Comparison of ENCODE assay signal across 21 cellular contexts in genomic region chr1:153629343-153629665, GRCh38. TPM values are rescaled to one million over a fixed set of nuclear protein-coding genes. Genes with fewer than 3 reads are reported as not detected.
DNase-seq lines count a peak whose midpoint lies in the region; ATAC-seq and TF ChIP-seq lines count a peak whose summit lies in the region.
"Had no signal": no experiment of that assay in that cellular context is flagged by ENCODE, and none has a peak within 500 bp of the region (broad histone marks: within the 10 kb centered on the region; RNA-seq: fewer than 3 reads in every experiment).

No MANE protein-coding gene starts in this region.

- intact Hi-C loops in breast epithelium (cut with DNase I; ENCODE audit: low total_unique reads): loop anchor here (10.0 kb wide), 1 partner anchor 55 kb away; no protein-coding TSS in a partner anchor
- intact Hi-C loops in MCF 10A (cut with micrococcal nuclease): no loop called here
- intact Hi-C loops in heart right ventricle (cut with DNase I): loop anchor here in 1 of 10 donors (5.0 kb wide), 1 partner anchor 43 kb away; the partner anchor contains the start of gene ILF2

- no peaks in the 10 kb centered on the region for H3K36me3 ChIP-seq in breast epithelium
- H3K36me3 ChIP-seq in heart right ventricle: peaks cover 0 to 15% (median 0%) of the 10 kb centered on the region in 9 donors
- H3K36me3 ChIP-seq in upper lobe of left lung: peaks cover 0 to 2% (median 0%) of the 10 kb centered on the region in 4 donors
- H3K36me3 ChIP-seq: neutrophil, right lobe of liver, uterus had no signal

- CTCF ChIA-PET in MCF 10A (lab: Yijun Ruan, JAX): interaction anchor here (0.6 to 9.3 kb wide), 8 partner anchors 8 to 119 kb away, joined by 4 to 195 read pairs (median 7); partner anchors contain the start of genes S100A14 and S100A16

- no peak for TF ChIP-seq CTCF in breast epithelium (IDR thresholded peaks at IDR 0.05)
- no peak for TF ChIP-seq CTCF in MCF 10A (IDR thresholded peaks at IDR 0.05; ENCODE audit: unreplicated experiment)
- no peak for TF ChIP-seq CTCF in heart right ventricle (IDR thresholded peaks at IDR 0.05)
- no peak for TF ChIP-seq CTCF in osteocyte (IDR thresholded peaks at IDR 0.05)
- no peak for TF ChIP-seq CTCF in upper lobe of left lung (IDR thresholded peaks at IDR 0.05)

- no peak for ATAC-seq in heart right ventricle
- ATAC-seq in upper lobe of left lung (ENCODE audit: low FRiP score in 2 of 2): no peak
- ATAC-seq in HG02885 (IDR thresholded peaks at IDR 0.05; ENCODE audit: poor library complexity, unreplicated experiment): no peak
- ATAC-seq in HG02884 (IDR thresholded peaks at IDR 0.05; ENCODE audit: unreplicated experiment): no peak
- ATAC-seq: A549; activated naive CD8-positive, alpha-beta T cell treated with anti-CD3 and anti-CD28 coated beads, Interleukin-2, amount 50 U/mL, for 24 hours; gastroesophageal sphincter; right lobe of liver; SK-N-SH treated with all-trans-retinoic acid at 6 μM for 48 hours had no signal

- TF ChIP-seq POLR2A in breast epithelium (IDR thresholded peaks at IDR 0.05) (no peak), upper lobe of left lung (IDR thresholded peaks at IDR 0.05) (no peak)

- H3K27ac Mint-ChIP-seq in MCF 10A (ENCODE audit: low read depth, unreplicated experiment) (no peak overlapping the region), osteocyte (ENCODE audit: unreplicated experiment) (peak overlapping the region; percentile 64)
- H3K27ac Mint-ChIP-seq: activated naive CD8-positive, alpha-beta T cell treated with anti-CD3 and anti-CD28 coated beads, Interleukin-2, amount 50 U/mL, for 24 hours had no signal

- H3K27me3 ChIP-seq in breast epithelium (no peaks in the 10 kb centered on the region), heart right ventricle (no peaks in the 10 kb centered on the region), upper lobe of left lung (no peaks in the 10 kb centered on the region)
- H3K27me3 ChIP-seq: gastroesophageal sphincter, right lobe of liver, uterus had no signal

- H3K4me3 ChIP-seq in breast epithelium (peak overlapping the region in 1 of 3 donors; percentile 74), heart right ventricle (peak overlapping the region in 9 of 10 donors; percentile 19 to 71 (median 58)), upper lobe of left lung (no peak overlapping the region)
- H3K4me3 ChIP-seq: A549, gastroesophageal sphincter, PC-9, right lobe of liver, uterus had no signal

- POLR2A ChIA-PET in MCF 10A (lab: Yijun Ruan, JAX): interaction anchor here (0.7 to 46.1 kb wide), 4 partner anchors 5 to 99 kb away, joined by 3 to 1272 read pairs (median 640); partner anchors contain the start of genes CHTOP, INTS3, S100A1 and S100A13

- no peaks in the 10 kb centered on the region for H3K9me3 ChIP-seq in breast epithelium
- no peaks in the 10 kb centered on the region for H3K9me3 ChIP-seq in heart right ventricle
- H3K9me3 ChIP-seq in upper lobe of left lung: no peaks in the 10 kb centered on the region
- H3K9me3 ChIP-seq: A549, gastroesophageal sphincter, neutrophil, right lobe of liver, uterus had no signal

- H3K36me3 Mint-ChIP-seq in MCF 10A (ENCODE audit: insufficient read depth, unreplicated experiment) (peaks cover 25% of the 10 kb centered on the region), osteocyte (ENCODE audit: unreplicated experiment) (peaks cover 5% of the 10 kb centered on the region)

- no peaks in the 10 kb centered on the region for H3K9me3 Mint-ChIP-seq in MCF 10A (ENCODE audit: unreplicated experiment)
- no peaks in the 10 kb centered on the region for H3K9me3 Mint-ChIP-seq in osteocyte (ENCODE audit: unreplicated experiment)
- H3K9me3 Mint-ChIP-seq: CD4-positive, CD25-positive, alpha-beta regulatory T cell had no signal

- H3K4me1 Mint-ChIP-seq in MCF 10A (ENCODE audit: insufficient read depth, unreplicated experiment) (peaks cover 38% of the 10 kb centered on the region), osteocyte (ENCODE audit: unreplicated experiment) (peaks cover 78% of the 10 kb centered on the region)

- WGBS in heart right ventricle, 2 donors: 62 to 68% methylated on average over 5 of the region's 5 CpGs
- 90 to 96% methylated on average over 4 to 5 of the region's 5 CpGs for WGBS in upper lobe of left lung, 2 donors

- no peak for TF ChIP-seq EP300 in upper lobe of left lung (IDR thresholded peaks at IDR 0.05)

- no TSS peak for BruUV-seq in MCF 10A (replicated peaks; lab: Mats Ljungman, UMichigan)

- H3K27me3 Mint-ChIP-seq in MCF 10A (ENCODE audit: insufficient read depth, unreplicated experiment) (no peaks in the 10 kb centered on the region), osteocyte (ENCODE audit: unreplicated experiment) (no peaks in the 10 kb centered on the region)

- DNase-seq in breast epithelium (ENCODE audit: low spot score in 2 of 2): no peak
- no peak for DNase-seq in MCF 10A (ENCODE audit: unreplicated experiment)
- no peak for DNase-seq in heart right ventricle
- DNase-seq in osteocyte (ENCODE audit: extremely low spot score, unreplicated experiment): no peak
- DNase-seq in upper lobe of left lung: no peak
- DNase-seq in SKM-1 treated with dmso at 0.1 percent for 144 hours (lab: John Stamatoyannopoulos, UW; ENCODE audit: unreplicated experiment): no peak
- DNase-seq: activated naive CD8-positive, alpha-beta T cell treated with anti-CD3 and anti-CD28 coated beads, Interleukin-2, amount 50 U/mL, for 24 hours; activated T-cell treated with anti-CD3 and anti-CD28 coated beads, Interleukin-2, amount 50 U/mL, for 48 hours; CD4-positive, CD25-positive, alpha-beta regulatory T cell; NCI-H1048; NCI-H2107; PC-9; stimulated activated CD4-positive, alpha-beta T cell treated with anti-CD3 and anti-CD28 coated beads, Interleukin-2, amount 100 ng/mL, for 48 hours; uterus had no signal

- H3K27ac ChIP-seq in breast epithelium: peak overlapping the region; percentile 96 to 97
- H3K27ac ChIP-seq in heart right ventricle: peak overlapping the region; percentile 51 to 98 (median 90)
- peak overlapping the region in 3 of 4 donors; percentile 4 to 95 (median 95) for H3K27ac ChIP-seq in upper lobe of left lung
- H3K27ac ChIP-seq: neutrophil, PC-9, right lobe of liver had no signal

- H3K4me3 Mint-ChIP-seq in MCF 10A (ENCODE audit: unreplicated experiment) (no peak overlapping the region), osteocyte (ENCODE audit: unreplicated experiment) (no peak overlapping the region)
- H3K4me3 Mint-ChIP-seq: activated naive CD8-positive, alpha-beta T cell treated with anti-CD3 and anti-CD28 coated beads, Interleukin-2, amount 50 U/mL, for 24 hours; CD4-positive, CD25-positive, alpha-beta regulatory T cell had no signal

- H3K4me1 ChIP-seq in breast epithelium (peaks cover 0 to 3% of the 10 kb centered on the region in 2 donors), heart right ventricle (peaks cover 19 to 85% (median 59%) of the 10 kb centered on the region in 9 donors), upper lobe of left lung (peaks cover 36 to 83% (median 47%) of the 10 kb centered on the region in 4 donors)

RNA-seq across cellular contexts. Expression of gene S100A1, which starts 1.1 kb away (rescaled TPM):
- total RNA-seq in breast epithelium (10 to 100 TPM in 2 of 3 donors, 1 to 10 TPM in 1; 6.1 to 40.0 (median 28.5) TPM), MCF 10A (2022) (0.74 TPM in 1 of 2 replicates, not detected in the other), heart right ventricle (1,000 to 10,000 TPM; 1,287 to 3,035 (median 2,343) TPM), osteocyte (1.1 TPM in 1 of 2 replicates, not detected in the other), upper lobe of left lung (1 to 10 TPM in 1 of 6 donors, not detected in 5; 1.1 TPM)
- polyA plus RNA-seq in heart right ventricle: 1,000 to 10,000 TPM in 1 of 2 donors, 100 to 1,000 TPM in 1; 685 to 2,765 TPM
- total RNA-seq: CD4-positive, CD25-positive, alpha-beta regulatory T cell had no signal
- polyA plus RNA-seq: CD4-positive, CD25-positive, alpha-beta regulatory T cell had no signal

RNA-seq across cellular contexts. Expression of gene S100A13, which starts 2.0 kb away (rescaled TPM):
- 100 to 1,000 TPM; 163 to 221 (median 198) TPM for total RNA-seq in breast epithelium
- total RNA-seq in MCF 10A (2022): 210 and 236 TPM in 2 replicates
- total RNA-seq in heart right ventricle: 100 to 1,000 TPM; 101 to 150 (median 125) TPM
- 100 to 1,000 TPM; 173 to 335 TPM for polyA plus RNA-seq in heart right ventricle
- 126 and 128 TPM in 2 replicates for total RNA-seq in osteocyte
- 100 to 1,000 TPM in 2 of 6 donors, 10 to 100 TPM in 4; 72.8 to 132 (median 86.3) TPM for total RNA-seq in upper lobe of left lung

RNA-seq across cellular contexts. Expression of gene CHTOP, which starts 4.6 kb away (rescaled TPM):
- total RNA-seq in breast epithelium (100 to 1,000 TPM in 1 of 3 donors, 10 to 100 TPM in 2; 37.1 to 112 (median 71.8) TPM), MCF 10A (2022) (147 and 156 TPM in 2 replicates), heart right ventricle (10 to 100 TPM; 67.4 to 95.5 (median 77.8) TPM), osteocyte (74.3 and 75.2 TPM in 2 replicates), upper lobe of left lung (10 to 100 TPM; 51.3 to 89.1 (median 59.2) TPM)
- polyA plus RNA-seq in heart right ventricle: 10 to 100 TPM; 61.6 to 76.2 TPM

RNA-seq across cellular contexts. Expression of gene S100A14, which starts 13.2 kb away (rescaled TPM):
- 10 to 100 TPM in 2 of 3 donors, not detected in 1; 70.1 to 99.2 TPM for total RNA-seq in breast epithelium
- 264 and 332 TPM in 2 replicates for total RNA-seq in MCF 10A (2022)
- 1 to 10 TPM; 1.7 to 7.3 (median 4.6) TPM for total RNA-seq in heart right ventricle
- 1 to 10 TPM in 1 of 2 donors, under 1 TPM in 1; 0.80 to 4.1 TPM for polyA plus RNA-seq in heart right ventricle
- not detected in 2 replicates for total RNA-seq in osteocyte
- 100 to 1,000 TPM in 4 of 6 donors, 10 to 100 TPM in 2; 76.5 to 239 (median 133) TPM for total RNA-seq in upper lobe of left lung
- total RNA-seq: CD4-positive, CD25-positive, alpha-beta regulatory T cell had no signal
- polyA plus RNA-seq: CD4-positive, CD25-positive, alpha-beta regulatory T cell had no signal

RNA-seq across cellular contexts. Expression of gene S100A16, which starts 16.4 kb away (rescaled TPM):
- total RNA-seq in breast epithelium (100 to 1,000 TPM in 2 of 3 donors, 10 to 100 TPM in 1; 52.0 to 154 (median 102) TPM), MCF 10A (2022) (1,014 and 1,213 TPM in 2 replicates), heart right ventricle (10 to 100 TPM; 28.8 to 68.2 (median 40.2) TPM), osteocyte (134 and 143 TPM in 2 replicates), upper lobe of left lung (100 to 1,000 TPM in 1 of 6 donors, 10 to 100 TPM in 5; 33.5 to 133 (median 55.7) TPM)
- 100 to 1,000 TPM in 1 of 2 donors, 10 to 100 TPM in 1; 98.6 to 176 TPM for polyA plus RNA-seq in heart right ventricle
- total RNA-seq: CD4-positive, CD25-positive, alpha-beta regulatory T cell had no signal
- polyA plus RNA-seq: CD4-positive, CD25-positive, alpha-beta regulatory T cell had no signal

Comparison
In these comparisons a context has a peak if more than half of its experiments do, and no peak if none do; other contexts are left out.
1. H3K4me3 ChIP-seq: peak in heart right ventricle (9 of 10); none in upper lobe of left lung (0 of 4).
2. RNA of gene S100A1, which starts 1.1 kb away (total RNA-seq): 1,287 to 3,035 TPM in heart right ventricle; 6.1 to 40.0 TPM in breast epithelium, 1.1 TPM in osteocyte, 0.74 TPM in MCF 10A and 1.1 TPM in upper lobe of left lung; every median in the first group is over 10 times any median in the second.
3. Peak in every context shown above with its lines, with median percentiles within 50 percentile points of each other: H3K27ac ChIP-seq.